In the genomic region with DNA sequence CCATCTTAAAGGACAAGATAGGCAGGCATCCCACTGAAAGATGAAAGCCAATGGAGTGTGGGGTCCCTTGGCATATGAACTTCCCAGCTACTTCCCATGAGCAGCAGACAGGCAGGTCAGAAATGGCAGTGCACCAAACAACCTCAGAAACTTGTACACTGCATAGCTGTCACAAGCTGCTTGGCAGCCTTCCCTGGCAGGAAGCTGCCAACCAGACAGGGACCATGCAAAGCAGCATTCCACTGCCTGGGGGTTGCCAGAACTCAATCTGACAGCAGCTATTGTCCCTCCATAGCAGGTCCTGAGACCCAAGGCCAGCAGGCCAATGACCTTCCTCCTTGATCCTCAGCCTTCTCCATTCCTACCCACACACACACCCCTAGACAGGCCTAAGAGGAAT, we compare ENCODE assay signal across 18 cellular contexts.
DNase-seq lines count a peak whose midpoint lies in the region; ATAC-seq and TF ChIP-seq lines count a peak whose summit lies in the region.
"Had no signal": no experiment of that assay in that cellular context is flagged by ENCODE, and none has a peak within 500 bp of the region (broad histone marks: within the 10 kb centered on the region; RNA-seq: fewer than 3 reads in every experiment).

No MANE protein-coding gene starts in this region.

- no peaks in the 10 kb centered on the region for H3K36me3 Mint-ChIP-seq in effector memory CD8-positive, alpha-beta T cell (ENCODE audit: insufficient read depth)
- H3K36me3 Mint-ChIP-seq: CD14-positive monocyte had no signal

- TF ChIP-seq POLR2A in prostate gland (IDR thresholded peaks at IDR 0.05): no peak

- DNase-seq in GM03348 (ENCODE audit: low spot score) (peak; percentile 30), Right ventricle myocardium inferior (ENCODE audit: missing footprints) (peak; percentile 80), prostate gland (ENCODE audit: low spot score) (peak; percentile 80), dermis blood vessel endothelial cell (no peak), retina (no peak)
- DNase-seq in activated CD8-positive, alpha-beta memory T cell treated with anti-CD3 and anti-CD28 coated beads, Interleukin-2, amount 50 U/mL, for 48 hours: no peak
- no peak for DNase-seq in effector memory CD8-positive, alpha-beta T cell
- DNase-seq: activated CD4-positive, alpha-beta T cell treated with anti-CD3 and anti-CD28 coated beads, Interleukin-2, amount 50 U/mL, for 1 hour; activated T-cell treated with anti-CD3 and anti-CD28 coated beads, Interleukin-2, amount 50 U/mL, for 48 hours; GF-D8; GOT3; RPMI8226; stimulated activated CD4-positive, alpha-beta T cell treated with anti-CD3 and anti-CD28 coated beads, Interleukin-2, amount 100 ng/mL, for 24 hours; trophoblast cell had no signal

- ATAC-seq in SK-N-SH treated with all-trans-retinoic acid at 6 μM for 48 hours (peak; percentile 74), Right ventricle myocardium inferior (peak; percentile 95)
- ATAC-seq in effector memory CD8-positive, alpha-beta T cell (replicated peaks): no peak
- ATAC-seq: K562 had no signal

- H3K27me3 Mint-ChIP-seq in effector memory CD8-positive, alpha-beta T cell: peaks cover 0 to 19% of the 10 kb centered on the region in 2 donors

- H3K36me3 ChIP-seq in prostate gland: no peaks in the 10 kb centered on the region

- TF ChIP-seq CTCF in prostate gland (IDR thresholded peaks at IDR 0.05): no peak

- H3K27me3 ChIP-seq in prostate gland (replicated peaks; ENCODE audit: insufficient read depth): no peaks in the 10 kb centered on the region

- no peak overlapping the region for H3K27ac ChIP-seq in prostate gland

- no peak overlapping the region for H3K4me3 Mint-ChIP-seq in effector memory CD8-positive, alpha-beta T cell
- H3K4me3 Mint-ChIP-seq: CD14-positive monocyte had no signal

- H3K9me3 Mint-ChIP-seq in effector memory CD8-positive, alpha-beta T cell: no peaks in the 10 kb centered on the region

- intact Hi-C loops in Right ventricle myocardium inferior (cut with DNase I): loop anchor here (5.0 kb wide), 2 partner anchors 51 to 139 kb away; no protein-coding TSS in a partner anchor
- intact Hi-C loops in prostate gland (cut with DNase I): no loop called here

- H3K9me3 ChIP-seq in prostate gland: no peaks in the 10 kb centered on the region

- H3K4me1 ChIP-seq in prostate gland (replicated peaks): no peaks in the 10 kb centered on the region

- no peak overlapping the region for H3K4me3 ChIP-seq in prostate gland
- H3K4me3 ChIP-seq: coronary artery, K562 had no signal

- no peaks in the 10 kb centered on the region for H3K4me1 Mint-ChIP-seq in effector memory CD8-positive, alpha-beta T cell (ENCODE audit: low read depth in 2 of 2)
- H3K4me1 Mint-ChIP-seq: CD14-positive monocyte had no signal

- no peak overlapping the region for H3K27ac Mint-ChIP-seq in effector memory CD8-positive, alpha-beta T cell
- H3K27ac Mint-ChIP-seq: CD14-positive monocyte had no signal

TF ChIP-seq in SK-N-SH treated with all-trans-retinoic acid at 6 μM for 48 hours, 23 proteins besides CTCF, POLR2A, EP300 and RAD21:
- no peak for TF ChIP-seq ZNF8 (CRISPR knock-in tag; IDR thresholded peaks at IDR 0.05)
- no peak for TF ChIP-seq OSR1 (CRISPR knock-in tag; IDR thresholded peaks at IDR 0.05)
- TF ChIP-seq ISL1 (CRISPR knock-in tag; IDR thresholded peaks at IDR 0.05): no peak
- TF ChIP-seq, protein P1, sequence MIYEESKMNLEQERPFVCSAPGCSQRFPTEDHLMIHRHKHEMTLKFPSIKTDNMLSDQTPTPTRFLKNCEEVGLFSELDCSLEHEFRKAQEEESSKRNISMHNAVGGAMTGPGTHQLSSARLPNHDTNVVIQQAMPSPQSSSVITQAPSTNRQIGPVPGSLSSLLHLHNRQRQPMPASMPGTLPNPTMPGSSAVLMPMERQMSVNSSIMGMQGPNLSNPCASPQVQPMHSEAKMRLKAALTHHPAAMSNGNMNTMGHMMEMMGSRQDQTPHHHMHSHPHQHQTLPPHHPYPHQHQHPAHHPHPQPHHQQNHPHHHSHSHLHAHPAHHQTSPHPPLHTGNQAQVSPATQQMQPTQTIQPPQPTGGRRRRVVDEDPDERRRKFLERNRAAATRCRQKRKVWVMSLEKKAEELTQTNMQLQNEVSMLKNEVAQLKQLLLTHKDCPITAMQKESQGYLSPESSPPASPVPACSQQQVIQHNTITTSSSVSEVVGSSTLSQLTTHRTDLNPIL (CRISPR knock-in tag; IDR thresholded peaks at IDR 0.05; ENCODE audit: low read depth): no peak
- no peak for TF ChIP-seq TCF4 (CRISPR knock-in tag; IDR thresholded peaks at IDR 0.05; ENCODE audit: borderline replicate concordance)
- no peak for TF ChIP-seq ZNF70 (CRISPR knock-in tag; IDR thresholded peaks at IDR 0.05)
- TF ChIP-seq BACH2 (CRISPR knock-in tag; IDR thresholded peaks at IDR 0.05; ENCODE audit: borderline replicate concordance): no peak
- TF ChIP-seq, protein P2, sequence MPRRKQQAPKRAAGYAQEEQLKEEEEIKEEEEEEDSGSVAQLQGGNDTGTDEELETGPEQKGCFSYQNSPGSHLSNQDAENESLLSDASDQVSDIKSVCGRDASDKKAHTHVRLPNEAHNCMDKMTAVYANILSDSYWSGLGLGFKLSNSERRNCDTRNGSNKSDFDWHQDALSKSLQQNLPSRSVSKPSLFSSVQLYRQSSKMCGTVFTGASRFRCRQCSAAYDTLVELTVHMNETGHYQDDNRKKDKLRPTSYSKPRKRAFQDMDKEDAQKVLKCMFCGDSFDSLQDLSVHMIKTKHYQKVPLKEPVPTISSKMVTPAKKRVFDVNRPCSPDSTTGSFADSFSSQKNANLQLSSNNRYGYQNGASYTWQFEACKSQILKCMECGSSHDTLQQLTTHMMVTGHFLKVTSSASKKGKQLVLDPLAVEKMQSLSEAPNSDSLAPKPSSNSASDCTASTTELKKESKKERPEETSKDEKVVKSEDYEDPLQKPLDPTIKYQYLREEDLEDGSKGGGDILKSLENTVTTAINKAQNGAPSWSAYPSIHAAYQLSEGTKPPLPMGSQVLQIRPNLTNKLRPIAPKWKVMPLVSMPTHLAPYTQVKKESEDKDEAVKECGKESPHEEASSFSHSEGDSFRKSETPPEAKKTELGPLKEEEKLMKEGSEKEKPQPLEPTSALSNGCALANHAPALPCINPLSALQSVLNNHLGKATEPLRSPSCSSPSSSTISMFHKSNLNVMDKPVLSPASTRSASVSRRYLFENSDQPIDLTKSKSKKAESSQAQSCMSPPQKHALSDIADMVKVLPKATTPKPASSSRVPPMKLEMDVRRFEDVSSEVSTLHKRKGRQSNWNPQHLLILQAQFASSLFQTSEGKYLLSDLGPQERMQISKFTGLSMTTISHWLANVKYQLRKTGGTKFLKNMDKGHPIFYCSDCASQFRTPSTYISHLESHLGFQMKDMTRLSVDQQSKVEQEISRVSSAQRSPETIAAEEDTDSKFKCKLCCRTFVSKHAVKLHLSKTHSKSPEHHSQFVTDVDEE (CRISPR knock-in tag; IDR thresholded peaks at IDR 0.05): no peak
- TF ChIP-seq, protein P3, sequence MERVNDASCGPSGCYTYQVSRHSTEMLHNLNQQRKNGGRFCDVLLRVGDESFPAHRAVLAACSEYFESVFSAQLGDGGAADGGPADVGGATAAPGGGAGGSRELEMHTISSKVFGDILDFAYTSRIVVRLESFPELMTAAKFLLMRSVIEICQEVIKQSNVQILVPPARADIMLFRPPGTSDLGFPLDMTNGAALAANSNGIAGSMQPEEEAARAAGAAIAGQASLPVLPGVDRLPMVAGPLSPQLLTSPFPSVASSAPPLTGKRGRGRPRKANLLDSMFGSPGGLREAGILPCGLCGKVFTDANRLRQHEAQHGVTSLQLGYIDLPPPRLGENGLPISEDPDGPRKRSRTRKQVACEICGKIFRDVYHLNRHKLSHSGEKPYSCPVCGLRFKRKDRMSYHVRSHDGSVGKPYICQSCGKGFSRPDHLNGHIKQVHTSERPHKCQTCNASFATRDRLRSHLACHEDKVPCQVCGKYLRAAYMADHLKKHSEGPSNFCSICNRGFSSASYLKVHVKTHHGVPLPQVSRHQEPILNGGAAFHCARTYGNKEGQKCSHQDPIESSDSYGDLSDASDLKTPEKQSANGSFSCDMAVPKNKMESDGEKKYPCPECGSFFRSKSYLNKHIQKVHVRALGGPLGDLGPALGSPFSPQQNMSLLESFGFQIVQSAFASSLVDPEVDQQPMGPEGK (CRISPR knock-in tag; IDR thresholded peaks at IDR 0.05; ENCODE audit: borderline replicate concordance): no peak
- TF ChIP-seq SNAI2 (CRISPR knock-in tag; IDR thresholded peaks at IDR 0.05): no peak
- TF ChIP-seq ZNF565 (CRISPR knock-in tag; conservative IDR thresholded peaks at IDR 0.05; ENCODE audit: low read depth): no peak
- no peak for TF ChIP-seq CSDC2 (CRISPR knock-in tag; IDR thresholded peaks at IDR 0.05)
- TF ChIP-seq ZC3H10 (CRISPR knock-in tag; IDR thresholded peaks at IDR 0.05): no peak
- TF ChIP-seq, protein P4, sequence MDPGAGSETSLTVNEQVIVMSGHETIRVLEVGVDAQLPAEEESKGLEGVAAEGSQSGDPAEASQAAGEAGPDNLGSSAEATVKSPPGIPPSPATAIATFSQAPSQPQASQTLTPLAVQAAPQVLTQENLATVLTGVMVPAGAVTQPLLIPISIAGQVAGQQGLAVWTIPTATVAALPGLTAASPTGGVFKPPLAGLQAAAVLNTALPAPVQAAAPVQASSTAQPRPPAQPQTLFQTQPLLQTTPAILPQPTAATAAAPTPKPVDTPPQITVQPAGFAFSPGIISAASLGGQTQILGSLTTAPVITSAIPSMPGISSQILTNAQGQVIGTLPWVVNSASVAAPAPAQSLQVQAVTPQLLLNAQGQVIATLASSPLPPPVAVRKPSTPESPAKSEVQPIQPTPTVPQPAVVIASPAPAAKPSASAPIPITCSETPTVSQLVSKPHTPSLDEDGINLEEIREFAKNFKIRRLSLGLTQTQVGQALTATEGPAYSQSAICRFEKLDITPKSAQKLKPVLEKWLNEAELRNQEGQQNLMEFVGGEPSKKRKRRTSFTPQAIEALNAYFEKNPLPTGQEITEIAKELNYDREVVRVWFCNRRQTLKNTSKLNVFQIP (CRISPR knock-in tag; IDR thresholded peaks at IDR 0.05; ENCODE audit: borderline replicate concordance, low read depth): no peak
- TF ChIP-seq GLIS3 (CRISPR knock-in tag; IDR thresholded peaks at IDR 0.05): no peak
- TF ChIP-seq ZFP30 (CRISPR knock-in tag; IDR thresholded peaks at IDR 0.05): no peak

Comparison
In these comparisons a context has a peak if more than half of its experiments do, and no peak if none do; other contexts are left out.
1. DNase-seq: peak in GM03348 (single experiment), Right ventricle myocardium inferior (single experiment) and prostate gland (single experiment); none in dermis blood vessel endothelial cell (single experiment), activated CD8-positive, alpha-beta memory T cell treated with anti-CD3 and anti-CD28 coated beads, Interleukin-2, amount 50 U/mL, for 48 hours (single experiment), effector memory CD8-positive, alpha-beta T cell (0 of 3) and retina (single experiment).